8 cellular contexts compared by ENCODE assay signal in genomic region chr1:146400198-146401121, GRCh38.
DNase-seq lines count a peak whose midpoint lies in the region; ATAC-seq and TF ChIP-seq lines count a peak whose summit lies in the region.
"Not testable (repeated sequence)": the region's sequence is repeated elsewhere in the genome, so short reads cannot be mapped to it uniquely, and the experiment has no call there.

No MANE protein-coding gene starts in this region.

- H3K4me3 Mint-ChIP-seq in CD4-positive, CD25-positive, alpha-beta regulatory T cell, result peak overlapping the region; percentile 16 to 78 (median 44)
- not testable (repeated sequence) for H3K4me3 Mint-ChIP-seq in activated CD4-positive, alpha-beta T cell treated with anti-CD3 and anti-CD28 coated beads for 36 hours; activated naive CD8-positive, alpha-beta T cell treated with anti-CD3 and anti-CD28 coated beads for 36 hours
- peak overlapping the region; percentile 68 to 80 for H3K4me3 Mint-ChIP-seq in activated T-cell treated with anti-CD3 and anti-CD28 coated beads, Interleukin-2, amount 50 U/mL, for 72 hours

- not testable (repeated sequence) for H3K4me2 ChIP-seq in KMS-11

- ATAC-seq in CD4-positive, CD25-positive, alpha-beta regulatory T cell (ENCODE audit: low read depth in 2 of 2); activated T-cell treated with anti-CD3 and anti-CD28 coated beads, Interleukin-2, amount 50 U/mL, for 72 hours (replicated peaks in 1 of 2): not testable (repeated sequence)
- ATAC-seq in activated CD4-positive, alpha-beta T cell treated with anti-CD3 and anti-CD28 coated beads for 36 hours, result peak; percentile 4

- TF ChIP-seq CTCF in KMS-11 (conservative IDR thresholded peaks at IDR 0.05; ENCODE audit: low read depth, low read length); spleen (IDR thresholded peaks at IDR 0.05 in 8 of 11, conservative IDR thresholded peaks at IDR 0.05 in 3 of 11): not testable (repeated sequence)

- not testable (repeated sequence) for TF ChIP-seq POLR2A in spleen (IDR thresholded peaks at IDR 0.05)

- H4K20me1 ChIP-seq in KMS-11 (ENCODE audit: insufficient read depth), result not testable (repeated sequence)

- H3K79me2 ChIP-seq in KMS-11 (ENCODE audit: insufficient read depth, low read depth), result not testable (repeated sequence)

- H3K27ac ChIP-seq in CD4-positive, CD25-positive, alpha-beta regulatory T cell (ENCODE audit: insufficient read depth, low read length, poor library complexity, severe bottlenecking), result peak overlapping the region; percentile 51
- not testable (repeated sequence) for H3K27ac ChIP-seq in KMS-11
- peak overlapping the region; percentile 25 for H3K27ac ChIP-seq in effector memory CD4-positive, alpha-beta T cell (ENCODE audit: insufficient read depth, low read length, poor library complexity, severe bottlenecking)
- H3K27ac ChIP-seq in spleen, result peak overlapping the region in 6 of 8 donors; percentile 13 to 68 (median 37)

- H3K9me3 ChIP-seq in CD4-positive, CD25-positive, alpha-beta regulatory T cell (ENCODE audit: control insufficient read depth in 2 of 2, low read length in 2 of 2); effector memory CD4-positive, alpha-beta T cell (ENCODE audit: control insufficient read depth, low read length); spleen: not testable (repeated sequence)

- peaks cover 8 to 28% (median 19%) of the 10 kb centered on the region in 4 donors for H3K4me1 Mint-ChIP-seq in CD4-positive, CD25-positive, alpha-beta regulatory T cell
- peaks cover 28% of the 10 kb centered on the region for H3K4me1 Mint-ChIP-seq in activated CD4-positive, alpha-beta T cell treated with anti-CD3 and anti-CD28 coated beads for 36 hours
- peaks cover 31% of the 10 kb centered on the region for H3K4me1 Mint-ChIP-seq in activated T-cell treated with anti-CD3 and anti-CD28 coated beads, Interleukin-2, amount 50 U/mL, for 72 hours (ENCODE audit: low read depth)
- peaks cover 25% of the 10 kb centered on the region for H3K4me1 Mint-ChIP-seq in activated naive CD8-positive, alpha-beta T cell treated with anti-CD3 and anti-CD28 coated beads for 36 hours

- H3K4me1 ChIP-seq in CD4-positive, CD25-positive, alpha-beta regulatory T cell (ENCODE audit: control insufficient read depth, insufficient read depth, low read length, poor library complexity, severe bottlenecking); KMS-11 (ENCODE audit: low read depth, poor library complexity, severe bottlenecking); effector memory CD4-positive, alpha-beta T cell (ENCODE audit: control insufficient read depth, insufficient read depth, low read length, poor library complexity, severe bottlenecking): not testable (repeated sequence)
- H3K4me1 ChIP-seq in spleen, result peaks cover 0 to 15% (median 4%) of the 10 kb centered on the region in 6 donors

- not testable (repeated sequence) for H3K9ac ChIP-seq in KMS-11

- peak overlapping the region; percentile 88 to 97 (median 94) for H3K27ac Mint-ChIP-seq in CD4-positive, CD25-positive, alpha-beta regulatory T cell
- peak overlapping the region; percentile 94 for H3K27ac Mint-ChIP-seq in activated CD4-positive, alpha-beta T cell treated with anti-CD3 and anti-CD28 coated beads for 36 hours
- peak overlapping the region; percentile 96 for H3K27ac Mint-ChIP-seq in activated T-cell treated with anti-CD3 and anti-CD28 coated beads, Interleukin-2, amount 50 U/mL, for 72 hours
- H3K27ac Mint-ChIP-seq in activated naive CD8-positive, alpha-beta T cell treated with anti-CD3 and anti-CD28 coated beads for 36 hours, result peak overlapping the region; percentile 80

- 77 to 83% (median 79%) methylated on average over 8 of the region's 8 CpGs for WGBS in spleen, 5 donors

- peak overlapping the region; percentile 53; the same call in 1 of the 2 replicates for H2AFZ ChIP-seq in KMS-11 (ENCODE audit: low read depth)

- CTCF ChIA-PET in activated CD4-positive, alpha-beta T cell treated with anti-CD3 and anti-CD28 coated beads for 36 hours (lab: Charles Lee), result not testable (repeated sequence)

- peak in 2 of 3 donors; percentile 24 for DNase-seq in CD4-positive, CD25-positive, alpha-beta regulatory T cell
- DNase-seq in activated CD4-positive, alpha-beta T cell treated with anti-CD3 and anti-CD28 coated beads for 36 hours; activated T-cell treated with anti-CD3 and anti-CD28 coated beads, Interleukin-2, amount 50 U/mL, for 72 hours; activated naive CD8-positive, alpha-beta T cell treated with anti-CD3 and anti-CD28 coated beads for 36 hours; effector memory CD4-positive, alpha-beta T cell: not testable (repeated sequence)
- DNase-seq in lung microvascular endothelial cell (ENCODE audit: low read depth in 2 of 2) (peak; percentile 66 to 80), spleen (peak; percentile 3)

- not testable (repeated sequence) for H3K27me3 ChIP-seq in CD4-positive, CD25-positive, alpha-beta regulatory T cell (ENCODE audit: control insufficient read depth, insufficient read depth, low read length); KMS-11 (ENCODE audit: insufficient read depth, low read depth); effector memory CD4-positive, alpha-beta T cell (replicated peaks; ENCODE audit: control insufficient read depth, insufficient read depth, low read length, poor library complexity, severe bottlenecking); spleen (replicated peaks in 1 of 7)

- POLR2A ChIA-PET in activated CD4-positive, alpha-beta T cell treated with anti-CD3 and anti-CD28 coated beads for 36 hours (lab: Charles Lee), result interaction anchor here (0.6 kb wide), 1 partner anchor 1934 kb away, joined by 3 read pairs; no protein-coding TSS in a partner anchor

- H3K4me3 ChIP-seq in CD4-positive, CD25-positive, alpha-beta regulatory T cell (ENCODE audit: low read depth, low read length); KMS-11 (IDR thresholded peaks at IDR 0.05; ENCODE audit: insufficient read depth, low read depth, low read length); effector memory CD4-positive, alpha-beta T cell (ENCODE audit: insufficient read depth, low read depth, low read length, poor library complexity, severe bottlenecking); spleen: not testable (repeated sequence)

- H3K27me3 Mint-ChIP-seq in CD4-positive, CD25-positive, alpha-beta regulatory T cell; activated CD4-positive, alpha-beta T cell treated with anti-CD3 and anti-CD28 coated beads for 36 hours; activated T-cell treated with anti-CD3 and anti-CD28 coated beads, Interleukin-2, amount 50 U/mL, for 72 hours (ENCODE audit: low read depth); activated naive CD8-positive, alpha-beta T cell treated with anti-CD3 and anti-CD28 coated beads for 36 hours: not testable (repeated sequence)

- intact Hi-C loops in activated CD4-positive, alpha-beta T cell treated with anti-CD3 and anti-CD28 coated beads for 36 hours (cut with DNase I, micrococcal nuclease); spleen (cut with DNase I; ENCODE audit: low total_unique reads): not testable (repeated sequence)

- not testable (repeated sequence) for H3K9me3 Mint-ChIP-seq in CD4-positive, CD25-positive, alpha-beta regulatory T cell; activated CD4-positive, alpha-beta T cell treated with anti-CD3 and anti-CD28 coated beads for 36 hours (ENCODE audit: low read depth); activated T-cell treated with anti-CD3 and anti-CD28 coated beads, Interleukin-2, amount 50 U/mL, for 72 hours; activated naive CD8-positive, alpha-beta T cell treated with anti-CD3 and anti-CD28 coated beads for 36 hours

- H3K36me3 ChIP-seq in CD4-positive, CD25-positive, alpha-beta regulatory T cell (ENCODE audit: control insufficient read depth, insufficient read depth, low read length); KMS-11 (ENCODE audit: insufficient read depth); effector memory CD4-positive, alpha-beta T cell (ENCODE audit: control insufficient read depth, insufficient read depth, low read length); spleen: not testable (repeated sequence)

- not testable (repeated sequence) for H3K36me3 Mint-ChIP-seq in CD4-positive, CD25-positive, alpha-beta regulatory T cell; activated CD4-positive, alpha-beta T cell treated with anti-CD3 and anti-CD28 coated beads for 36 hours (ENCODE audit: low read depth); activated T-cell treated with anti-CD3 and anti-CD28 coated beads, Interleukin-2, amount 50 U/mL, for 72 hours (ENCODE audit: insufficient read depth in 2 of 2); activated naive CD8-positive, alpha-beta T cell treated with anti-CD3 and anti-CD28 coated beads for 36 hours
